ENCODE assay signal across 21 cellular contexts in genomic region chr5:62077823-62078550, GRCh38.
"Had no signal": no experiment of that assay in that cellular context is flagged by ENCODE, and none has a peak within 500 bp of the region (broad histone marks: within the 10 kb centered on the region; RNA-seq: fewer than 3 reads in every experiment).

No MANE protein-coding gene starts in this region.

- H3K27me3 ChIP-seq: dorsolateral prefrontal cortex, ovary, right atrium auricular region, sigmoid colon, testis, tibial nerve had no signal

- H3K4me3 ChIP-seq: dorsolateral prefrontal cortex, esophagus squamous epithelium, mucosa of descending colon, ovary, right atrium auricular region, sigmoid colon, skin epidermis, testis, tibial nerve had no signal

- H3K4me1 Mint-ChIP-seq: stimulated activated naive B cell treated with anti-CD40 and anti-IgM and Interleukin-4, amounts not matched to agents 10 μg/mL and 1 μg/mL and 100 μg/mL, for 72 hours; stimulated activated naive CD8-positive, alpha-beta T cell treated with anti-CD3 and anti-CD28 coated beads, Interleukin-15, amount 100 ng/mL, for 72 hours had no signal

- H3K4me3 Mint-ChIP-seq: naive thymus-derived CD8-positive, alpha-beta T cell; neural crest cell; stimulated activated naive B cell treated with anti-CD40 and anti-IgM and Interleukin-4, amounts not matched to agents 10 μg/mL and 1 μg/mL and 100 μg/mL, for 72 hours; stimulated activated naive CD8-positive, alpha-beta T cell treated with anti-CD3 and anti-CD28 coated beads, Interleukin-15, amount 100 ng/mL, for 72 hours had no signal

- H3K27ac Mint-ChIP-seq: stimulated activated naive B cell treated with anti-CD40 and anti-IgM and Interleukin-4, amounts not matched to agents 10 μg/mL and 1 μg/mL and 100 μg/mL, for 72 hours; stimulated activated naive CD8-positive, alpha-beta T cell treated with anti-CD3 and anti-CD28 coated beads, Interleukin-15, amount 100 ng/mL, for 72 hours had no signal

- H3K27ac ChIP-seq: dorsolateral prefrontal cortex, esophagus squamous epithelium, ovary, right atrium auricular region, sigmoid colon, skin epidermis, testis, tibial nerve had no signal

- DNase-seq: cortex of kidney; dorsolateral prefrontal cortex; effector CD8-positive, alpha-beta T cell; esophagus squamous epithelium; foreskin fibroblast; kidney glomerular epithelial cell; mucosa of descending colon; naive thymus-derived CD8-positive, alpha-beta T cell; nucleus accumbens; ovary; sigmoid colon; stimulated activated CD4-positive, alpha-beta T cell treated with anti-CD3 and anti-CD28 coated beads, Interleukin-2, amount 100 ng/mL, for 24 hours; stimulated activated CD4-positive, alpha-beta T cell treated with anti-CD3 and anti-CD28 coated beads, Interleukin-4, amount 100 ng/mL, for 4 hours; stimulated activated naive B cell treated with anti-CD40 and anti-IgM and Interleukin-4, amounts not matched to agents 10 μg/mL and 1 μg/mL and 100 μg/mL, for 72 hours; stimulated activated naive CD8-positive, alpha-beta T cell treated with anti-CD3 and anti-CD28 coated beads, Interleukin-15, amount 100 ng/mL, for 72 hours; testis had no signal

- ATAC-seq: left lobe of liver; mucosa of descending colon; naive thymus-derived CD8-positive, alpha-beta T cell; stimulated activated naive B cell treated with anti-CD40 and anti-IgM and Interleukin-4, amounts not matched to agents 10 μg/mL and 1 μg/mL and 100 μg/mL, for 72 hours; stimulated activated naive CD8-positive, alpha-beta T cell treated with anti-CD3 and anti-CD28 coated beads, Interleukin-15, amount 100 ng/mL, for 72 hours had no signal

- H3K36me3 Mint-ChIP-seq: naive thymus-derived CD8-positive, alpha-beta T cell; stimulated activated naive B cell treated with anti-CD40 and anti-IgM and Interleukin-4, amounts not matched to agents 10 μg/mL and 1 μg/mL and 100 μg/mL, for 72 hours had no signal

- H3K36me3 ChIP-seq: esophagus squamous epithelium, ovary, right atrium auricular region, sigmoid colon, tibial nerve had no signal

- H3K9me3 ChIP-seq: esophagus squamous epithelium, mucosa of descending colon, ovary, right atrium auricular region, sigmoid colon, testis, tibial nerve had no signal

- H3K27me3 Mint-ChIP-seq: stimulated activated naive CD8-positive, alpha-beta T cell treated with anti-CD3 and anti-CD28 coated beads, Interleukin-15, amount 100 ng/mL, for 72 hours had no signal

- H3K9me3 Mint-ChIP-seq: naive thymus-derived CD8-positive, alpha-beta T cell; neural crest cell; stimulated activated naive B cell treated with anti-CD40 and anti-IgM and Interleukin-4, amounts not matched to agents 10 μg/mL and 1 μg/mL and 100 μg/mL, for 72 hours; stimulated activated naive CD8-positive, alpha-beta T cell treated with anti-CD3 and anti-CD28 coated beads, Interleukin-15, amount 100 ng/mL, for 72 hours had no signal

- H3K4me1 ChIP-seq: esophagus squamous epithelium, right atrium auricular region, sigmoid colon, testis, tibial nerve had no signal
